Comparison of ENCODE assay signal across 11 cellular contexts in genomic region chr6:35025241-35026188, GRCh38.
DNase-seq lines count a peak whose midpoint lies in the region; ATAC-seq, FAIRE-seq and TF ChIP-seq lines count a peak whose summit lies in the region.
"Had no signal": no experiment of that assay in that cellular context is flagged by ENCODE, and none has a peak within 500 bp of the region (broad histone marks: within the 10 kb centered on the region; RNA-seq: fewer than 3 reads in every experiment).

No MANE protein-coding gene starts in this region.

- no peaks in the 10 kb centered on the region for H3K9me3 Mint-ChIP-seq in naive thymus-derived CD4-positive, alpha-beta T cell
- H3K9me3 Mint-ChIP-seq in natural killer cell: no peaks in the 10 kb centered on the region
- H3K9me3 Mint-ChIP-seq: CD8-positive, alpha-beta T cell had no signal

- H3K4me1 ChIP-seq in heart right ventricle: peaks cover 16 to 100% (median 96%) of the 10 kb centered on the region in 9 donors
- no peaks in the 10 kb centered on the region for H3K4me1 ChIP-seq in colonic mucosa
- no peaks in the 10 kb centered on the region for H3K4me1 ChIP-seq in naive thymus-derived CD4-positive, alpha-beta T cell (ENCODE audit: control insufficient read depth in 2 of 2, insufficient read depth in 2 of 2, low read length in 2 of 2)
- peaks cover 0 to 5% (median 0%) of the 10 kb centered on the region in 3 donors for H3K4me1 ChIP-seq in pancreas

- POLR2A ChIA-PET in naive thymus-derived CD4-positive, alpha-beta T cell (lab: Charles Lee): no interaction called here

- peaks cover 0 to 2% (median 0%) of the 10 kb centered on the region in 7 donors for H3K4me1 Mint-ChIP-seq in naive thymus-derived CD4-positive, alpha-beta T cell
- H3K4me1 Mint-ChIP-seq in natural killer cell: peaks cover 15 to 20% of the 10 kb centered on the region in 2 donors

- H3K27me3 ChIP-seq in heart right ventricle: no peaks in the 10 kb centered on the region
- no peaks in the 10 kb centered on the region for H3K27me3 ChIP-seq in colonic mucosa
- H3K27me3 ChIP-seq in naive thymus-derived CD4-positive, alpha-beta T cell (ENCODE audit: control insufficient read depth in 2 of 2, insufficient read depth in 2 of 2, low read length in 2 of 2): no peaks in the 10 kb centered on the region
- no peaks in the 10 kb centered on the region for H3K27me3 ChIP-seq in pancreas

- FAIRE-seq in pancreas (lab: Jason Lieb, UNC): no peak

- H3K27me3 Mint-ChIP-seq in naive thymus-derived CD4-positive, alpha-beta T cell: no peaks in the 10 kb centered on the region
- no peaks in the 10 kb centered on the region for H3K27me3 Mint-ChIP-seq in natural killer cell (ENCODE audit: low read depth in 2 of 2)

- H3K36me3 Mint-ChIP-seq in naive thymus-derived CD4-positive, alpha-beta T cell: peaks cover 0 to 32% (median 2%) of the 10 kb centered on the region in 5 donors
- no peaks in the 10 kb centered on the region for H3K36me3 Mint-ChIP-seq in natural killer cell

- H3K9me3 ChIP-seq in heart right ventricle: no peaks in the 10 kb centered on the region
- H3K9me3 ChIP-seq in colonic mucosa: no peaks in the 10 kb centered on the region
- H3K9me3 ChIP-seq in naive thymus-derived CD4-positive, alpha-beta T cell (ENCODE audit: control insufficient read depth in 2 of 3, low read length in 3 of 3): no peaks in the 10 kb centered on the region
- H3K9me3 ChIP-seq in pancreas: no peaks in the 10 kb centered on the region

- CTCF ChIA-PET in naive thymus-derived CD4-positive, alpha-beta T cell (lab: Charles Lee): no interaction called here

- intact Hi-C loops in heart right ventricle (cut with DNase I): no loop called here
- intact Hi-C loops in left cardiac atrium (cut with DNase I): no loop called here
- intact Hi-C loops in colonic mucosa (cut with DNase I): no loop called here
- intact Hi-C loops in naive thymus-derived CD4-positive, alpha-beta T cell (cut with micrococcal nuclease): no loop called here
- intact Hi-C loops in pancreas (cut with DNase I): no loop called here
- intact Hi-C loops in natural killer cell (cut with micrococcal nuclease): no loop called here

- H3K27ac ChIP-seq in heart right ventricle (peak overlapping the region in 9 of 10 donors; percentile 31 to 99 (median 83)), colonic mucosa (peak overlapping the region; percentile 31), pancreas (no peak overlapping the region)
- H3K27ac ChIP-seq in naive thymus-derived CD4-positive, alpha-beta T cell (ENCODE audit: low read depth, low read length): no peak overlapping the region

- WGBS in heart right ventricle, 2 donors: 49 to 62% methylated on average over 11 of the region's 11 CpGs
- 84 to 87% methylated on average over 11 of the region's 11 CpGs for WGBS in pancreas, 2 donors

- peak overlapping the region in 2 of 10 donors; percentile 0 to 4 for H3K4me3 ChIP-seq in heart right ventricle
- H3K4me3 ChIP-seq in colonic mucosa: no peak overlapping the region
- H3K4me3 ChIP-seq in naive thymus-derived CD4-positive, alpha-beta T cell (ENCODE audit: low read length): no peak overlapping the region
- no peak overlapping the region for H3K4me3 ChIP-seq in pancreas

- TF ChIP-seq CTCF in heart right ventricle (IDR thresholded peaks at IDR 0.05): peak in 6 of 9 donors; percentile 20 to 50 (median 34)
- TF ChIP-seq CTCF in colonic mucosa (IDR thresholded peaks at IDR 0.05): no peak
- TF ChIP-seq CTCF in pancreas (IDR thresholded peaks at IDR 0.05): no peak
- TF ChIP-seq CTCF in natural killer cell (IDR thresholded peaks at IDR 0.05): no peak

- DNase-seq in heart right ventricle: no peak
- no peak for DNase-seq in left cardiac atrium
- no peak for DNase-seq in colonic mucosa
- DNase-seq in midbrain (lab: John Stamatoyannopoulos, UW): peak; percentile 15
- DNase-seq in naive thymus-derived CD4-positive, alpha-beta T cell: no peak
- DNase-seq in pancreas: no peak
- DNase-seq in natural killer cell: no peak
- DNase-seq: activated CD4-positive, alpha-beta T cell treated with anti-CD3 and anti-CD28 coated beads for 4 hours; CD8-positive, alpha-beta T cell; effector memory CD4-positive, alpha-beta T cell had no signal

- no peak overlapping the region for H3K4me3 Mint-ChIP-seq in naive thymus-derived CD4-positive, alpha-beta T cell
- no peak overlapping the region for H3K4me3 Mint-ChIP-seq in natural killer cell
- H3K4me3 Mint-ChIP-seq: CD8-positive, alpha-beta T cell had no signal

- H3K9ac ChIP-seq in colonic mucosa (ENCODE audit: low read depth in 2 of 2, low read length in 2 of 2): peak overlapping the region in 1 of 2 donors; percentile 42

- H3K27ac Mint-ChIP-seq in naive thymus-derived CD4-positive, alpha-beta T cell: no peak overlapping the region
- H3K27ac Mint-ChIP-seq in natural killer cell: no peak overlapping the region
- H3K27ac Mint-ChIP-seq: CD8-positive, alpha-beta T cell had no signal

- H3K36me3 ChIP-seq in heart right ventricle: peaks cover 0 to 34% (median 0%) of the 10 kb centered on the region in 9 donors
- no peaks in the 10 kb centered on the region for H3K36me3 ChIP-seq in colonic mucosa
- H3K36me3 ChIP-seq in naive thymus-derived CD4-positive, alpha-beta T cell (ENCODE audit: control insufficient read depth in 2 of 3, insufficient read depth in 3 of 3, low read length in 3 of 3): peaks cover 0 to 8% (median 0%) of the 10 kb centered on the region in 3 experiments
- H3K36me3 ChIP-seq in pancreas: no peaks in the 10 kb centered on the region

- ATAC-seq in heart right ventricle (peak in 4 of 8 donors; percentile 14 to 36 (median 18)), left cardiac atrium (no peak), HG02870 (IDR thresholded peaks at IDR 0.05; ENCODE audit: unreplicated experiment) (no peak), pancreas (no peak), natural killer cell (no peak)
- ATAC-seq in naive thymus-derived CD4-positive, alpha-beta T cell: no peak
- ATAC-seq: CD8-positive, alpha-beta T cell had no signal

Comparison
In these comparisons a context has a peak if more than half of its experiments do, and no peak if none do; other contexts are left out.
1. H3K27ac ChIP-seq: peak in heart right ventricle (9 of 10) and colonic mucosa (single experiment); none in naive thymus-derived CD4-positive, alpha-beta T cell (single experiment) and pancreas (0 of 4).
2. CTCF ChIP-seq: peak in heart right ventricle (6 of 9); none in colonic mucosa (single experiment), pancreas (0 of 4) and natural killer cell (single experiment).